In genomic region chr20:11581271-11581670, GRCh38 we compare ENCODE assay signal across 3 cellular contexts.
TF ChIP-seq lines count a peak whose summit lies in the region.

No MANE protein-coding gene starts in this region.

TF ChIP-seq in SK-N-SH, 30 proteins besides CTCF, POLR2A, EP300 and RAD21 (continued from another document):
- TF ChIP-seq USF1 (IDR thresholded peaks at IDR 0.05; ENCODE audit: borderline replicate concordance, low read depth), result peak; percentile 62; the same call in 1 of the 2 replicates

TF ChIP-seq in SK-N-SH treated with all-trans-retinoic acid at 6 μM for 48 hours, 23 proteins besides CTCF, POLR2A, EP300 and RAD21 (continued from another document):
- no peak for TF ChIP-seq PPARA (CRISPR knock-in tag; IDR thresholded peaks at IDR 0.05; ENCODE audit: borderline replicate concordance)
- TF ChIP-seq RARB (CRISPR knock-in tag; IDR thresholded peaks at IDR 0.05), result no peak
- TF ChIP-seq ZNF565 (CRISPR knock-in tag; conservative IDR thresholded peaks at IDR 0.05; ENCODE audit: low read depth), result no peak
- no peak for TF ChIP-seq SNAI2 (CRISPR knock-in tag; IDR thresholded peaks at IDR 0.05)
- no peak for TF ChIP-seq ISL1 (CRISPR knock-in tag; IDR thresholded peaks at IDR 0.05)

TF ChIP-seq in GM12878, 131 proteins besides CTCF, POLR2A, EP300 and RAD21:
- TF ChIP-seq BHLHE40 (IDR thresholded peaks at IDR 0.05; ENCODE audit: borderline replicate concordance in 1 of 2, low read depth in 2 of 2, low read length in 1 of 2), result peak in 1 of 2 experiments; percentile 18; a peak in 1 of 4 replicates
- TF ChIP-seq YY1 (IDR thresholded peaks at IDR 0.05; ENCODE audit: low read depth, low read length), result no peak
- TF ChIP-seq RAD51 (IDR thresholded peaks at IDR 0.05), result peak; percentile 77; the same call in 1 of the 2 replicates
